ENCODE assay signal across 17 cellular contexts in the genomic region with DNA sequence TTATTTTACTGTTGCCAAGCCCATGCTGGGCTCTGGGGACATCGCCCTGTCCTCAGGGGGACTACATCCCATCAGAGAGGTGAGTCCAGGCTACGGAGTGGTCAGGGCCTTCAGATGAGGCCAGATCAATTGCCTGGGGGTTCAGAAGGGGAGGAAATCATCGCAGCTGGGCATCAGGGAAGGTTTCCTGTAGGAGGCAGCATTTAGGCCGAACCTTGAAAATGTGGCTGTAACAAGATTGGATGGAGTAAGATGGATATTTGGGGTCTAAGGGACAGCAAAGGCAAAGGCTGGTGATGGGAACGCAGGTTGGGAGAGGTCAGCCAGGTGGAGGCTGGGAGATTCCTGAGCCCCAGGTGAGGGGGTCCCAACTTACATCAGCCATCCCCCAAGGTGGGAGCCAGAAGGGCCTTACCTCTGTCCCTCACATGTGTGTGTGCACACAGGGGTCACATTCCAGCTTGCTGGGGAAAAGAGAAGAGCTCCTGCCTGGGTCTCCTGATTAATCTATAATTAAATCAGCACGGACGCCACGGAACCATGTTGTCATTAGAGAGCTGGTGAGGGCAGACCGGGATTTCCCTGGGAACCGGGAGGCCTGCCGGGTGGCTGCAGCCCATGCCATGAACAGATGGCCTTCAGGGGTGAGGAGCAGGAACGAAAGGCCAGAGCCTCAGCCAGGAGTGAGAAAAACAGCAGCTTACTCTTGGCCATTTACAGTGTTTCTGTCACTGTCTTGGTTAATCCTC.
"Had no signal": no experiment of that assay in that cellular context is flagged by ENCODE, and none has a peak within 500 bp of the region (broad histone marks: within the 10 kb centered on the region; RNA-seq: fewer than 3 reads in every experiment).

No MANE protein-coding gene starts in this region.

- H3K36me3 Mint-ChIP-seq: activated CD4-positive, alpha-beta memory T cell treated with anti-CD3 and anti-CD28 coated beads for 36 hours had no signal

- ATAC-seq: activated T-cell treated with anti-CD3 and anti-CD28 coated beads, Interleukin-2, amount 50 U/mL, for 4 hours; body of pancreas; gastrocnemius medialis; heart right ventricle; left cardiac atrium; lower lobe of right lung had no signal

- H3K9me3 Mint-ChIP-seq: activated CD4-positive, alpha-beta memory T cell treated with anti-CD3 and anti-CD28 coated beads for 36 hours; activated T-cell treated with anti-CD3 and anti-CD28 coated beads, Interleukin-2, amount 50 U/mL, for 4 hours; neural crest cell had no signal

- H3K27ac Mint-ChIP-seq: activated CD4-positive, alpha-beta memory T cell treated with anti-CD3 and anti-CD28 coated beads for 36 hours had no signal

- DNase-seq: activated CD4-positive, alpha-beta memory T cell treated with anti-CD3 and anti-CD28 coated beads for 36 hours; activated effector memory CD4-positive, alpha-beta T cell treated with Interleukin-2 at 50 U/mL for 16 hours; activated naive CD4-positive, alpha-beta T cell treated with anti-CD3 and anti-CD28 coated beads, Interleukin-2, amount 50 U/mL, for 16 hours; activated T-cell treated with anti-CD3 and anti-CD28 coated beads, Interleukin-2, amount 50 U/mL, for 4 hours; amygdala; body of pancreas; caudate nucleus; cortex of kidney; effector CD8-positive, alpha-beta T cell; gastrocnemius medialis; heart right ventricle; left cardiac atrium; lower lobe of right lung; stimulated activated CD4-positive, alpha-beta T cell treated with anti-CD3 and anti-CD28 coated beads, Interleukin-1b, Interleukin-23, amount 100 ng/mL, for 48 hours; stomach; testis had no signal

- H3K4me3 Mint-ChIP-seq: activated CD4-positive, alpha-beta memory T cell treated with anti-CD3 and anti-CD28 coated beads for 36 hours; activated T-cell treated with anti-CD3 and anti-CD28 coated beads, Interleukin-2, amount 50 U/mL, for 4 hours; neural crest cell had no signal
